ENCODE assay signal across 13 cellular contexts in the genomic region with DNA sequence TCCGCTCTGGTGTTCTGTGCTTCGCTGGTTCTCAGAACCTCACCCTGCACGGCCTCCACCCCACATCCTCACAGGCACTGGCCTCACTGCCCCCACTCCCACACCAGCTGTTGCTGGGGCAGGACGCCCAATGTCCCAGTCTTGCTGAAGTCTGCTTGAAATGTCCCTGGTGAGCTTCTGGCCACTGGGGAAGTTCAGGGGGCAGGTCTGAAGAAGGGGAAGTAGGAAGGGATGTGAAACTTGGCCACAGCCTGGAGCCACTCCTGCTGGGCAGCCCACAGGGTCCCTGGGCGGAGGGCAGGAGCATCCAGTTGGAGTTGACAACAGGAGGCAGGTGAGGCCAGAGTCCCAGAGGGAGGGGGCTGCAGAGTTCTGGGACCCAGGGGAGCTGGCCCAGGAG. TPM values are rescaled to one million over a fixed set of nuclear protein-coding genes. Genes with fewer than 3 reads are reported as not detected.
A peak's percentile ranks its signal among the peaks of the same experiment; 100 is the strongest.
DNase-seq lines count a peak whose midpoint lies in the region; ATAC-seq and TF ChIP-seq lines count a peak whose summit lies in the region.
"Had no signal": no experiment of that assay in that cellular context is flagged by ENCODE, and none has a peak within 500 bp of the region (broad histone marks: within the 10 kb centered on the region; RNA-seq: fewer than 3 reads in every experiment).

A gene with protein sequence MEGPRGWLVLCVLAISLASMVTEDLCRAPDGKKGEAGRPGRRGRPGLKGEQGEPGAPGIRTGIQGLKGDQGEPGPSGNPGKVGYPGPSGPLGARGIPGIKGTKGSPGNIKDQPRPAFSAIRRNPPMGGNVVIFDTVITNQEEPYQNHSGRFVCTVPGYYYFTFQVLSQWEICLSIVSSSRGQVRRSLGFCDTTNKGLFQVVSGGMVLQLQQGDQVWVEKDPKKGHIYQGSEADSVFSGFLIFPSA (plus strand): TSS at position 260 of the 400 bp plus-strand sequence. CDS start 989 bp downstream, outside the sequence.

- H2BK5ac ChIP-seq in neuronal stem cell (ENCODE audit: low read length) (no peak within 1 kb of the TSS), mesendoderm (ENCODE audit: low read length) (no peak within 1 kb of the TSS)

- peak; percentile 66 for ATAC-seq in Right ventricle myocardium superior (ENCODE audit: poor library complexity)

- H3K27me3 ChIP-seq in neuronal stem cell (ENCODE audit: control insufficient read depth in 3 of 3, insufficient read depth in 3 of 3, low read depth in 1 of 3, low read length in 3 of 3), result peaks cover 0 to 10% (median 0%) of the 10 kb centered on the region in 3 experiments
- peaks cover 0 to 34% of the 10 kb centered on the region in 2 donors for H3K27me3 ChIP-seq in tibial nerve
- no peaks in the 10 kb centered on the region for H3K27me3 ChIP-seq in mesendoderm (ENCODE audit: insufficient read depth, low read length, poor library complexity)
- peaks cover 17% of the 10 kb centered on the region for H3K27me3 ChIP-seq in hepatocyte

- DNase-seq in OCI-M1 (lab: John Stamatoyannopoulos, UW) (peak; percentile 22), Right ventricle myocardium superior (peak; percentile 83), neuronal stem cell (ENCODE audit: low spot score) (no peak), tibial nerve (ENCODE audit: low spot score in 2 of 2) (peak; percentile 28 to 43), NCI-H1105 (lab: John Stamatoyannopoulos, UW) (no peak), mesendoderm (no peak), kidney tubule cell (ENCODE audit: low spot score) (no peak), hepatocyte (ENCODE audit: low spot score) (no peak)
- DNase-seq: activated CD4-positive, alpha-beta T cell treated with anti-CD3 and anti-CD28 coated beads, Interleukin-2, amount 50 U/mL, for 48 hours; activated naive CD4-positive, alpha-beta T cell treated with anti-CD3 and anti-CD28 coated beads for 36 hours; dermis blood vessel endothelial cell; natural killer cell; NCI-H526 treated with DMSO at 0.1 percent for 48 hours had no signal

- H4K5ac ChIP-seq in mesendoderm (ENCODE audit: low read length), result no peak within 1 kb of the TSS

- no peak within 1 kb of the TSS for H4K91ac ChIP-seq in neuronal stem cell (ENCODE audit: low read depth, low read length, poor library complexity)

- H3K56ac ChIP-seq in mesendoderm (ENCODE audit: low read length), result no peak within 1 kb of the TSS

- peaks cover 0 to 2% of the 10 kb centered on the region in 2 donors for H3K4me1 ChIP-seq in neuronal stem cell (ENCODE audit: control insufficient read depth in 2 of 2, insufficient read depth in 1 of 2, low read depth in 1 of 2, low read length in 2 of 2)
- no peaks in the 10 kb centered on the region for H3K4me1 ChIP-seq in tibial nerve
- H3K4me1 ChIP-seq in mesendoderm (ENCODE audit: control insufficient read depth, low read depth, low read length), result no peaks in the 10 kb centered on the region
- H3K4me1 ChIP-seq in hepatocyte (ENCODE audit: insufficient read depth), result no peaks in the 10 kb centered on the region

- H2BK120ac ChIP-seq in neuronal stem cell (ENCODE audit: low read depth, low read length), result no peak within 1 kb of the TSS
- no peak within 1 kb of the TSS for H2BK120ac ChIP-seq in mesendoderm (ENCODE audit: low read depth, low read length)

- H4K20me1 ChIP-seq in hepatocyte (ENCODE audit: insufficient read depth, poor library complexity, severe bottlenecking), result no peaks in the 10 kb centered on the region

- H2AK5ac ChIP-seq in neuronal stem cell (ENCODE audit: low read depth, low read length) (no peak within 1 kb of the TSS), mesendoderm (ENCODE audit: low read length) (no peak within 1 kb of the TSS)

- no peak for TF ChIP-seq CTCF in tibial nerve (IDR thresholded peaks at IDR 0.05)
- TF ChIP-seq CTCF in hepatocyte (IDR thresholded peaks at IDR 0.05; ENCODE audit: poor library complexity), result no peak

- H3K9ac ChIP-seq in neuronal stem cell (ENCODE audit: low read depth, low read length, poor library complexity) (no peak within 1 kb of the TSS), mesendoderm (ENCODE audit: low read length) (no peak within 1 kb of the TSS)

- no peaks in the 10 kb centered on the region for H3K9me2 ChIP-seq in hepatocyte (replicated peaks; ENCODE audit: insufficient read depth)

- H3K23ac ChIP-seq in neuronal stem cell (ENCODE audit: low read depth, low read length, poor library complexity) (no peak within 1 kb of the TSS), mesendoderm (ENCODE audit: low read length) (no peak within 1 kb of the TSS)

- no peak within 1 kb of the TSS for H2BK12ac ChIP-seq in neuronal stem cell (ENCODE audit: low read length)

- intact Hi-C loops in Right ventricle myocardium superior (cut with DNase I), result no loop called here

- H3K4me3 ChIP-seq in neuronal stem cell (ENCODE audit: low read length in 2 of 2) (no peak within 1 kb of the TSS), tibial nerve (peak within 1 kb of the TSS in 3 of 4 donors; percentile 9 to 41 (median 19)), mesendoderm (ENCODE audit: low read length) (no peak within 1 kb of the TSS), hepatocyte (no peak within 1 kb of the TSS)

- H3K4ac ChIP-seq in neuronal stem cell (ENCODE audit: low read length) (no peak within 1 kb of the TSS), mesendoderm (ENCODE audit: low read depth, low read length) (no peak within 1 kb of the TSS)

- H3K27ac ChIP-seq in neuronal stem cell (replicated peaks; ENCODE audit: low read length) (no peak within 1 kb of the TSS), tibial nerve (no peak within 1 kb of the TSS), mesendoderm (ENCODE audit: low read depth, low read length) (no peak within 1 kb of the TSS), hepatocyte (no peak within 1 kb of the TSS)

- H3K14ac ChIP-seq in neuronal stem cell (ENCODE audit: low read length), result no peak within 1 kb of the TSS

- H3K79me2 ChIP-seq in mesendoderm (ENCODE audit: control insufficient read depth, insufficient read depth, low read length), result no peaks in the 10 kb centered on the region
- H3K79me2 ChIP-seq in hepatocyte, result no peaks in the 10 kb centered on the region

- WGBS in neuronal stem cell (ENCODE audit: extremely low coverage in 2 of 2, insufficient read length in 2 of 2, insufficient replicate concordance in 1 of 2), 2 donors, result no CpG with 5 or more reads among the region's 5 CpGs
- 49 to 56% methylated on average over 5 of the region's 5 CpGs for WGBS in tibial nerve, 2 donors
- WGBS in mesendoderm (ENCODE audit: extremely low coverage, insufficient coverage, low lambda C conversion rate), result no CpG with 5 or more reads among the region's 5 CpGs
- WGBS in hepatocyte (ENCODE audit: low lambda C conversion rate, missing lambda C conversion rate), result 77% methylated on average over 5 of the region's 5 CpGs

- no peak within 1 kb of the TSS for H4K8ac ChIP-seq in neuronal stem cell (ENCODE audit: low read depth, low read length)
- no peak within 1 kb of the TSS for H4K8ac ChIP-seq in mesendoderm (ENCODE audit: low read depth, low read length)

- H3K36me3 ChIP-seq in neuronal stem cell (replicated peaks in 1 of 2; ENCODE audit: control insufficient read depth in 2 of 2, insufficient read depth in 2 of 2, low read length in 2 of 2), result no peaks in the 10 kb centered on the region
- no peaks in the 10 kb centered on the region for H3K36me3 ChIP-seq in tibial nerve
- no peaks in the 10 kb centered on the region for H3K36me3 ChIP-seq in mesendoderm (ENCODE audit: control insufficient read depth, insufficient read depth, low read length)
- H3K36me3 ChIP-seq in hepatocyte (replicated peaks; ENCODE audit: insufficient read depth, low read depth), result no peaks in the 10 kb centered on the region

- peak in 1 of 2 donors; percentile 84 for TF ChIP-seq EP300 in tibial nerve (IDR thresholded peaks at IDR 0.05)

- no peaks in the 10 kb centered on the region for H3K9me3 ChIP-seq in neuronal stem cell (replicated peaks in 1 of 2; ENCODE audit: control insufficient read depth in 2 of 2, insufficient read depth in 1 of 2, low read depth in 1 of 2, low read length in 2 of 2)
- H3K9me3 ChIP-seq in tibial nerve, result no peaks in the 10 kb centered on the region
- no peaks in the 10 kb centered on the region for H3K9me3 ChIP-seq in hepatocyte (ENCODE audit: low read depth)

- H2AFZ ChIP-seq in neuronal stem cell (ENCODE audit: low read length), result no peak within 1 kb of the TSS
- no peak within 1 kb of the TSS for H2AFZ ChIP-seq in hepatocyte

- no peak within 1 kb of the TSS for H3K4me2 ChIP-seq in neuronal stem cell (ENCODE audit: insufficient read depth, low read length, poor library complexity, severe bottlenecking)
- no peak within 1 kb of the TSS for H3K4me2 ChIP-seq in mesendoderm (ENCODE audit: low read length)
- H3K4me2 ChIP-seq in hepatocyte, result no peak within 1 kb of the TSS

- H3K18ac ChIP-seq in neuronal stem cell (ENCODE audit: low read length) (no peak within 1 kb of the TSS), mesendoderm (ENCODE audit: low read length) (no peak within 1 kb of the TSS)

- no peak for TF ChIP-seq POLR2A in tibial nerve (IDR thresholded peaks at IDR 0.05)

- H2BK15ac ChIP-seq in neuronal stem cell (ENCODE audit: low read length) (peak within 1 kb of the TSS; percentile 33), mesendoderm (replicated peaks; ENCODE audit: low read depth) (no peak within 1 kb of the TSS)

- no peaks in the 10 kb centered on the region for H3K79me1 ChIP-seq in neuronal stem cell (ENCODE audit: low read depth, low read length)
- H3K79me1 ChIP-seq in mesendoderm (ENCODE audit: low read length), result no peaks in the 10 kb centered on the region

RNA-seq across cellular contexts. Expression of the gene that starts here (rescaled TPM):
- total RNA-seq in Right ventricle myocardium superior (105 TPM), tibial nerve (100 to 1,000 TPM; 139 to 231 (median 182) TPM), hepatocyte (5.4 and 5.9 TPM in 2 replicates)
- not detected for polyA plus RNA-seq in neuronal stem cell (2013, experiment 1 of 2)
- polyA plus RNA-seq in neuronal stem cell (2013, experiment 2 of 2), result not detected
- polyA plus RNA-seq in mesendoderm (2013, experiment 1 of 2), result not detected
- polyA plus RNA-seq in mesendoderm (2013, experiment 2 of 2), result not detected
- polyA plus RNA-seq in hepatocyte, result 7.8 and 9.5 TPM in 2 replicates
- total RNA-seq: activated naive CD4-positive, alpha-beta T cell treated with anti-CD3 and anti-CD28 coated beads for 36 hours; dermis blood vessel endothelial cell had no signal

Comparison
In these comparisons a context has a peak if more than half of its experiments do, and no peak if none do; other contexts are left out.
1. RNA of the gene that starts here (total RNA-seq): 139 to 231 TPM in tibial nerve and 105 TPM in Right ventricle myocardium superior (single experiment); 5.4 to 5.9 TPM in hepatocyte; every median in the first group is over 10 times any median in the second.
2. DNase-seq: peak in OCI-M1 (single experiment), Right ventricle myocardium superior (single experiment) and tibial nerve (2 of 2); none in neuronal stem cell (single experiment), NCI-H1105 (single experiment), mesendoderm (single experiment), kidney tubule cell (single experiment) and hepatocyte (single experiment).
3. H3K4me3 ChIP-seq: peak in tibial nerve (3 of 4); none in neuronal stem cell (0 of 2), mesendoderm (single experiment) and hepatocyte (single experiment).